Comparison of ENCODE assay signal across 8 cellular contexts in genomic region chr2:172698041-172698863, GRCh38. TPM values are rescaled to one million over a fixed set of nuclear protein-coding genes. Genes with fewer than 3 reads are reported as not detected.
DNase-seq lines count a peak whose midpoint lies in the region; ATAC-seq and TF ChIP-seq lines count a peak whose summit lies in the region.

No MANE protein-coding gene starts in this region.

- DNase-seq in Caki2 (ENCODE audit: low read depth) (peak; percentile 74), HPDE6-E6E7 (ENCODE audit: extremely low spot score) (peak; percentile 70), renal cortical epithelial cell (ENCODE audit: low read depth) (peak; percentile 90), thyroid gland (no peak), WTC11 (ENCODE audit: low spot score) (no peak), NCI-H510A treated with DMSO at 0.1 percent for 48 hours (lab: John Stamatoyannopoulos, UW) (no peak)
- no peak for DNase-seq in activated naive CD8-positive, alpha-beta T cell treated with anti-CD3 and anti-CD28 coated beads, Interleukin-2, amount 10 ng/mL, durations not matched to agents 7 days and 5 days

- in situ Hi-C loops in Caki2 (cut with HindIII; ENCODE audit: low pct_unique_long_range_greater_than_20kb, low sequenced_read_pairs): no loop called here

- H3K27me3 Mint-ChIP-seq in activated naive CD8-positive, alpha-beta T cell treated with anti-CD3 and anti-CD28 coated beads, Interleukin-2, amount 10 ng/mL, durations not matched to agents 7 days and 5 days: no peaks in the 10 kb centered on the region
- peaks cover 3% of the 10 kb centered on the region; the same call in 1 of the 2 replicates for H3K27me3 Mint-ChIP-seq in WTC11 (ENCODE audit: low read depth)

- H3K9me3 ChIP-seq in thyroid gland: no peaks in the 10 kb centered on the region

- no peaks in the 10 kb centered on the region for H3K36me3 ChIP-seq in thyroid gland

- CTCF ChIA-PET in WTC11 (lab: Charles Lee): interaction anchor here (2.4 kb wide), 1 partner anchor 12 kb away, joined by 9 read pairs; no protein-coding TSS in a partner anchor

- no peaks in the 10 kb centered on the region for H3K27me3 ChIP-seq in thyroid gland

- ATAC-seq in GM21381 (IDR thresholded peaks at IDR 0.05; ENCODE audit: unreplicated experiment) (peak; percentile 88), WTC11 (no peak)
- peak; percentile 90 for ATAC-seq in activated naive CD8-positive, alpha-beta T cell treated with anti-CD3 and anti-CD28 coated beads, Interleukin-2, amount 10 ng/mL, durations not matched to agents 7 days and 5 days (ENCODE audit: low read depth)

- no peaks in the 10 kb centered on the region for H3K4me1 ChIP-seq in thyroid gland

- peaks cover 20% of the 10 kb centered on the region for H3K4me1 Mint-ChIP-seq in activated naive CD8-positive, alpha-beta T cell treated with anti-CD3 and anti-CD28 coated beads, Interleukin-2, amount 10 ng/mL, durations not matched to agents 7 days and 5 days
- no peaks in the 10 kb centered on the region for H3K4me1 Mint-ChIP-seq in WTC11

- H3K4me3 ChIP-seq in thyroid gland (replicated peaks in 1 of 3): no peak overlapping the region

- no peak overlapping the region for H3K4me3 Mint-ChIP-seq in activated naive CD8-positive, alpha-beta T cell treated with anti-CD3 and anti-CD28 coated beads, Interleukin-2, amount 10 ng/mL, durations not matched to agents 7 days and 5 days
- no peak overlapping the region for H3K4me3 Mint-ChIP-seq in WTC11

- intact Hi-C loops in thyroid gland (cut with DNase I): no loop called here

- POLR2A ChIA-PET in activated naive CD8-positive, alpha-beta T cell treated with anti-CD3 and anti-CD28 coated beads, Interleukin-2, amount 10 ng/mL, durations not matched to agents 7 days and 5 days (lab: Charles Lee): no interaction called here
- POLR2A ChIA-PET in WTC11 (lab: Charles Lee): no interaction called here

- no peak overlapping the region for H3K27ac Mint-ChIP-seq in activated naive CD8-positive, alpha-beta T cell treated with anti-CD3 and anti-CD28 coated beads, Interleukin-2, amount 10 ng/mL, durations not matched to agents 7 days and 5 days
- no peak overlapping the region for H3K27ac Mint-ChIP-seq in WTC11

- H3K36me3 Mint-ChIP-seq in activated naive CD8-positive, alpha-beta T cell treated with anti-CD3 and anti-CD28 coated beads, Interleukin-2, amount 10 ng/mL, durations not matched to agents 7 days and 5 days: no peaks in the 10 kb centered on the region
- H3K36me3 Mint-ChIP-seq in WTC11: peaks cover 18% of the 10 kb centered on the region

- 65 to 70% methylated on average over 5 of the region's 5 CpGs for WGBS in thyroid gland, 2 donors

- no peak for TF ChIP-seq POLR2A in thyroid gland (IDR thresholded peaks at IDR 0.05)

- H3K9me3 Mint-ChIP-seq in activated naive CD8-positive, alpha-beta T cell treated with anti-CD3 and anti-CD28 coated beads, Interleukin-2, amount 10 ng/mL, durations not matched to agents 7 days and 5 days: no peaks in the 10 kb centered on the region
- peaks cover 35% of the 10 kb centered on the region for H3K9me3 Mint-ChIP-seq in WTC11

- no peak for TF ChIP-seq CTCF in thyroid gland (IDR thresholded peaks at IDR 0.05)
- no peak for TF ChIP-seq CTCF in WTC11 (IDR thresholded peaks at IDR 0.05)

- no peak overlapping the region for H3K27ac ChIP-seq in thyroid gland

TF ChIP-seq in WTC11, 78 proteins besides CTCF, POLR2A, EP300 and RAD21 (continues in another document):
- no peak for TF ChIP-seq RELA (CRISPR knock-in tag; IDR thresholded peaks at IDR 0.05; ENCODE audit: borderline replicate concordance)
- TF ChIP-seq NR2C2 (CRISPR knock-in tag; IDR thresholded peaks at IDR 0.05): no peak
- no peak for TF ChIP-seq IRF2 (CRISPR knock-in tag; IDR thresholded peaks at IDR 0.05; ENCODE audit: borderline replicate concordance, low read depth)
- TF ChIP-seq AR (CRISPR knock-in tag; IDR thresholded peaks at IDR 0.05): no peak
- no peak for TF ChIP-seq TP53 (CRISPR knock-in tag; IDR thresholded peaks at IDR 0.05)
- no peak for TF ChIP-seq ATF2 (CRISPR knock-in tag; IDR thresholded peaks at IDR 0.05; ENCODE audit: borderline replicate concordance, low read depth)
- no peak for TF ChIP-seq ARID4B (CRISPR knock-in tag; IDR thresholded peaks at IDR 0.05; ENCODE audit: borderline replicate concordance)
- no peak for TF ChIP-seq ZNF232 (CRISPR knock-in tag; IDR thresholded peaks at IDR 0.05)
- TF ChIP-seq ZSCAN18 (CRISPR knock-in tag; IDR thresholded peaks at IDR 0.05): no peak

RNA-seq across cellular contexts. Expression of gene RAPGEF4, which starts 37.4 kb away (rescaled TPM):
- total RNA-seq in Caki2 (2014; rRNA removed; shearing (Covaris generic); ENCODE audit: low replicate concordance): 3.3 TPM in 1 of 2 replicates, not detected in the other
- total RNA-seq in activated naive CD8-positive, alpha-beta T cell treated with anti-CD3 and anti-CD28 coated beads, Interleukin-2, amount 10 ng/mL, durations not matched to agents 7 days and 5 days: 1 to 10 TPM; 1.1 TPM
- total RNA-seq in renal cortical epithelial cell (under 0.01 and 1.2 TPM in 2 replicates), thyroid gland (10 to 100 TPM in 2 of 4 donors, 1 to 10 TPM in 2; 7.9 to 19.6 (median 12.1) TPM), WTC11 (2021) (0.78 to 2.2 TPM (median 0.96 TPM) in 3 replicates)

Comparison
In these comparisons a context has a peak if more than half of its experiments do, and no peak if none do; other contexts are left out.
1. DNase-seq: peak in Caki2 (single experiment), HPDE6-E6E7 (single experiment) and renal cortical epithelial cell (single experiment); none in activated naive CD8-positive, alpha-beta T cell treated with anti-CD3 and anti-CD28 coated beads, Interleukin-2, amount 10 ng/mL, durations not matched to agents 7 days and 5 days (single experiment), thyroid gland (0 of 2), WTC11 (single experiment) and NCI-H510A treated with DMSO at 0.1 percent for 48 hours (single experiment).